Comparison of ENCODE assay signal across 12 cellular contexts in genomic region chr2:204049635-204050034, GRCh38.
DNase-seq lines count a peak whose midpoint lies in the region; ATAC-seq and FAIRE-seq lines count a peak whose summit lies in the region.
"Had no signal": no experiment of that assay in that cellular context is flagged by ENCODE, and none has a peak within 500 bp of the region (broad histone marks: within the 10 kb centered on the region; RNA-seq: fewer than 3 reads in every experiment).

No MANE protein-coding gene starts in this region.

- no peaks in the 10 kb centered on the region for H3K9me3 Mint-ChIP-seq in activated naive CD8-positive, alpha-beta T cell treated with anti-CD3 and anti-CD28 coated beads, Interleukin-2, amount 50 U/mL, for 24 hours
- no peaks in the 10 kb centered on the region for H3K9me3 Mint-ChIP-seq in CD8-positive, alpha-beta memory T cell
- H3K9me3 Mint-ChIP-seq: memory B cell had no signal

- H3K4me1 ChIP-seq in CD8-positive, alpha-beta memory T cell (ENCODE audit: insufficient read depth, low read length) = no peaks in the 10 kb centered on the region

- no peak for FAIRE-seq in HTR-8/SVneo (lab: Jason Lieb, UNC)

- H3K36me3 ChIP-seq in CD8-positive, alpha-beta memory T cell (ENCODE audit: insufficient read depth, low read length) = no peaks in the 10 kb centered on the region

- no peak overlapping the region for H3K4me3 Mint-ChIP-seq in activated naive CD8-positive, alpha-beta T cell treated with anti-CD3 and anti-CD28 coated beads, Interleukin-2, amount 50 U/mL, for 24 hours
- H3K4me3 Mint-ChIP-seq in CD8-positive, alpha-beta memory T cell = no peak overlapping the region
- H3K4me3 Mint-ChIP-seq: memory B cell had no signal

- peaks cover 3% of the 10 kb centered on the region for H3K27me3 Mint-ChIP-seq in activated naive CD8-positive, alpha-beta T cell treated with anti-CD3 and anti-CD28 coated beads, Interleukin-2, amount 50 U/mL, for 24 hours
- peaks cover 0 to 2% of the 10 kb centered on the region in 2 donors for H3K27me3 Mint-ChIP-seq in CD8-positive, alpha-beta memory T cell

- no peaks in the 10 kb centered on the region for H3K36me3 Mint-ChIP-seq in activated naive CD8-positive, alpha-beta T cell treated with anti-CD3 and anti-CD28 coated beads, Interleukin-2, amount 50 U/mL, for 24 hours (ENCODE audit: low read depth)
- no peaks in the 10 kb centered on the region for H3K36me3 Mint-ChIP-seq in CD8-positive, alpha-beta memory T cell
- H3K36me3 Mint-ChIP-seq: memory B cell had no signal

- peaks cover 33% of the 10 kb centered on the region for H3K4me1 Mint-ChIP-seq in activated naive CD8-positive, alpha-beta T cell treated with anti-CD3 and anti-CD28 coated beads, Interleukin-2, amount 50 U/mL, for 24 hours
- peaks cover 16 to 25% (median 21%) of the 10 kb centered on the region in 3 donors for H3K4me1 Mint-ChIP-seq in CD8-positive, alpha-beta memory T cell

- ATAC-seq in GM18861 (IDR thresholded peaks at IDR 0.05; ENCODE audit: unreplicated experiment) (peak; percentile 85), GM21360 (IDR thresholded peaks at IDR 0.05; ENCODE audit: unreplicated experiment) (peak; percentile 58), HG02981 (IDR thresholded peaks at IDR 0.05; ENCODE audit: unreplicated experiment) (peak; percentile 89)
- ATAC-seq in activated naive CD8-positive, alpha-beta T cell treated with anti-CD3 and anti-CD28 coated beads, Interleukin-2, amount 50 U/mL, for 24 hours = peak; percentile 83

- no peak for DNase-seq in activated naive CD8-positive, alpha-beta T cell treated with anti-CD3 and anti-CD28 coated beads, Interleukin-2, amount 50 U/mL, for 24 hours
- DNase-seq in CD8-positive, alpha-beta memory T cell = no peak
- DNase-seq in NCI-H1048 (lab: John Stamatoyannopoulos, UW) = no peak
- no peak for DNase-seq in HTR-8/SVneo (ENCODE audit: insufficient read length, low spot score)
- DNase-seq: GM23248, head of caudate nucleus, NCI-H2171 had no signal

- H3K27me3 ChIP-seq in CD8-positive, alpha-beta memory T cell (ENCODE audit: insufficient read depth, low read length, poor library complexity, severe bottlenecking) = no peaks in the 10 kb centered on the region

- no peak overlapping the region for H3K27ac ChIP-seq in CD8-positive, alpha-beta memory T cell (ENCODE audit: low read depth, low read length)
- H3K27ac ChIP-seq: GM23248, KMS-11 had no signal

- H3K27ac Mint-ChIP-seq in activated naive CD8-positive, alpha-beta T cell treated with anti-CD3 and anti-CD28 coated beads, Interleukin-2, amount 50 U/mL, for 24 hours = no peak overlapping the region
- peak overlapping the region in 3 of 8 donors; percentile 31 to 72 (median 45) for H3K27ac Mint-ChIP-seq in CD8-positive, alpha-beta memory T cell
- H3K27ac Mint-ChIP-seq: memory B cell had no signal

- POLR2A ChIA-PET in CD8-positive, alpha-beta memory T cell (lab: Charles Lee) = no interaction called here

- CTCF ChIA-PET in CD8-positive, alpha-beta memory T cell (lab: Charles Lee) = no interaction called here

- no peak overlapping the region for H3K4me3 ChIP-seq in CD8-positive, alpha-beta memory T cell (ENCODE audit: low read length)
- H3K4me3 ChIP-seq: GM23248 had no signal

- no peaks in the 10 kb centered on the region for H3K9me3 ChIP-seq in CD8-positive, alpha-beta memory T cell (ENCODE audit: low read length)
